8 cellular contexts compared by ENCODE assay signal in the genomic region with DNA sequence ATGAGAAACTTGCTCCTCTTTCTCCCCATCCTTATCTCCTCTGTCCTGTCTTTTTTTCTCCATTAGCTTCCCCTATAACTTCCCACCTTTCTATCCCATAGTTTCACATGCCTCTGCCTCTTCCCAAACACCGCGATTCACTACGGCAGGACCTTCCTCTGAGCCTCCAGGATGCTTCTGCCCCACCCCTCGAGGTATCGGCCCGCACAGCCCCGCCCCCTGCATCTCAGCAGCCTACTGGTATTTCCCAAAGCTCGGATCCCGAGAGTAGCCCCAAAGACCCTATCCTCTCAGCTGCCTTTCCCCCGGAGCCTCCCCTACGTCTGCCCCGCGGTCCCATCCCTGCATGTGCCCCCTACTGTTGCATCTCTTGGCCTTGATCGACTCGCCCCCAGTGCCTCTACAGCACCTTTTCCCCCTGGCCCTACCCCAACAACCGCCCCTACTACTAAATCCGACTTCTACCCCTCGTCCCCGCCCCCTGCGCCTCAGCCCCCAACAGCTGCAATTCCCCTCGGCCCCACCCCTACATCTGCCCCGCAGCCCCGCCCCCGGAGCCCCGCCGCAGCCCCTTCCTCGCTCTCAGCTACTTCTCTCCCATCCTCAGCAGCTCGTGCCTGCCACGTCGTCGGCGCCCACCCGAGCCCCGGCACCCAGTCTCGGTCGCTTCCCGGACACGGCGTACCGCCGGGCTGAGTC. TPM values are rescaled to one million over a fixed set of nuclear protein-coding genes. Genes with fewer than 3 reads are reported as not detected.
DNase-seq lines count a peak whose midpoint lies in the region; ATAC-seq, FAIRE-seq and TF ChIP-seq lines count a peak whose summit lies in the region.

No MANE protein-coding gene starts in this region.

- FAIRE-seq in GM12891 (lab: Jason Lieb, UNC), result peak; percentile 75

- H3K27ac ChIP-seq in adrenal gland (peak overlapping the region in 4 of 5 donors; percentile 75 to 93 (median 81)), hepatocyte (peak overlapping the region; percentile 94), gastrocnemius medialis (peak overlapping the region; percentile 90 to 96 (median 92))

- ATAC-seq in HG03432 (IDR thresholded peaks at IDR 0.05; ENCODE audit: unreplicated experiment) (peak; percentile 21), gastrocnemius medialis (no peak), GM18873 (IDR thresholded peaks at IDR 0.05; ENCODE audit: low FRiP score, unreplicated experiment) (no peak), HG02798 (IDR thresholded peaks at IDR 0.05; ENCODE audit: poor library complexity, unreplicated experiment) (no peak)

- TF ChIP-seq CTCF in adrenal gland (IDR thresholded peaks at IDR 0.05) (no peak), hepatocyte (IDR thresholded peaks at IDR 0.05; ENCODE audit: poor library complexity) (peak; percentile 4), gastrocnemius medialis (IDR thresholded peaks at IDR 0.05 in 4 of 5, conservative IDR thresholded peaks at IDR 0.05 in 1 of 5) (no peak)

- H2AFZ ChIP-seq in hepatocyte, result peak overlapping the region; percentile 80

- H3K79me2 ChIP-seq in hepatocyte, result peaks cover 16% of the 10 kb centered on the region

- TF ChIP-seq POLR2A in GM12891 (IDR thresholded peaks at IDR 0.05; ENCODE audit: low read depth, low read length), result no peak
- no peak for TF ChIP-seq POLR2A in adrenal gland (IDR thresholded peaks at IDR 0.05)
- TF ChIP-seq POLR2A in gastrocnemius medialis (IDR thresholded peaks at IDR 0.05), result no peak

- no peaks in the 10 kb centered on the region for H3K9me2 ChIP-seq in hepatocyte (replicated peaks; ENCODE audit: insufficient read depth)

- in situ Hi-C loops in SK-MEL-5 (cut with HindIII; ENCODE audit: low pct_unique_long_range_greater_than_20kb, low sequenced_read_pairs), result no loop called here
- in situ Hi-C loops in gastrocnemius medialis (cut with MboI; ENCODE audit: low sequenced_read_pairs in 4 of 4), result no loop called here

- 0 to 2% (median 1%) methylated on average over 15 to 41 of the region's 41 CpGs for whole genome bisulfite sequencing in adrenal gland, 4 donors
- under 1% methylated on average over 31 of the region's 41 CpGs for WGBS in hepatocyte (ENCODE audit: low lambda C conversion rate, missing lambda C conversion rate)

- peaks cover 0 to 34% of the 10 kb centered on the region in 2 donors for H3K36me3 ChIP-seq in adrenal gland (replicated peaks in 1 of 2)
- H3K36me3 ChIP-seq in hepatocyte (replicated peaks; ENCODE audit: insufficient read depth, low read depth), result no peaks in the 10 kb centered on the region
- peaks cover 0 to 34% of the 10 kb centered on the region in 2 donors for H3K36me3 ChIP-seq in gastrocnemius medialis

- intact Hi-C loops in adrenal gland (cut with DNase I) (loop anchor here in 1 of 2 donors (10.0 kb wide), 1 partner anchor 46 kb away; no protein-coding TSS in a partner anchor), gastrocnemius medialis (cut with DNase I; ENCODE audit: low total_unique reads) (loop anchor here (2.0 to 5.0 kb wide), 2 partner anchors 59 to 68 kb away; a partner anchor contains a TSS)

- H4K20me1 ChIP-seq in hepatocyte (ENCODE audit: insufficient read depth, poor library complexity, severe bottlenecking), result peaks cover 6% of the 10 kb centered on the region

- peak; percentile 42 for DNase-seq in GM12891 (ENCODE audit: insufficient read length, low spot score)
- DNase-seq in SK-MEL-5 (ENCODE audit: low read depth, low spot score), result peak; percentile 56
- peak; percentile 54 to 71 (median 60) for DNase-seq in adrenal gland
- peak; percentile 73 for DNase-seq in hepatocyte (ENCODE audit: low spot score)
- DNase-seq in gastrocnemius medialis, result peak in 1 of 2 donors; percentile 46

- peak overlapping the region; percentile 29 to 92 (median 82) for H3K4me3 ChIP-seq in adrenal gland
- peak overlapping the region; percentile 51 for H3K4me3 ChIP-seq in hepatocyte
- H3K4me3 ChIP-seq in gastrocnemius medialis, result peak overlapping the region; percentile 74 to 96 (median 82)

- no peaks in the 10 kb centered on the region for H3K27me3 ChIP-seq in adrenal gland
- H3K27me3 ChIP-seq in hepatocyte, result no peaks in the 10 kb centered on the region
- no peaks in the 10 kb centered on the region for H3K27me3 ChIP-seq in gastrocnemius medialis

- peaks cover 4 to 15% of the 10 kb centered on the region in 2 donors for H3K4me1 ChIP-seq in adrenal gland (replicated peaks in 1 of 2)
- peaks cover 5% of the 10 kb centered on the region for H3K4me1 ChIP-seq in hepatocyte (ENCODE audit: insufficient read depth)
- peaks cover 19 to 21% of the 10 kb centered on the region in 2 donors for H3K4me1 ChIP-seq in gastrocnemius medialis

- H3K9me3 ChIP-seq in adrenal gland (replicated peaks in 1 of 3) (no peaks in the 10 kb centered on the region), hepatocyte (ENCODE audit: low read depth) (no peaks in the 10 kb centered on the region), gastrocnemius medialis (no peaks in the 10 kb centered on the region)

- peak overlapping the region; percentile 81 for H3K4me2 ChIP-seq in hepatocyte

TF ChIP-seq in GM12891, 5 proteins besides CTCF, POLR2A, EP300 and RAD21:
- TF ChIP-seq PAX5 (IDR thresholded peaks at IDR 0.05; ENCODE audit: insufficient read depth, low read length, severe bottlenecking), result no peak
- TF ChIP-seq POLR2AphosphoS5 (IDR thresholded peaks at IDR 0.05; ENCODE audit: low read depth, low read length), result no peak
- TF ChIP-seq SPI1 (IDR thresholded peaks at IDR 0.05; ENCODE audit: low read depth, low read length), result no peak
- TF ChIP-seq TAF1 (IDR thresholded peaks at IDR 0.05; ENCODE audit: low read depth, low read length), result no peak
- no peak for TF ChIP-seq POU2F2 (IDR thresholded peaks at IDR 0.05; ENCODE audit: low read depth, low read length)

RNA-seq across cellular contexts. Expression of a gene that starts 0.5 kb away (rescaled TPM):
- 10.4 TPM for polyA plus RNA-seq in GM12891 (2012; ENCODE audit: low read depth, missing spikeins)
- 16.4 and 19.4 TPM in 2 replicates for total RNA-seq in SK-MEL-5 (2014; rRNA removed; shearing (Covaris generic))
- 95.5 and 121 TPM in 2 replicates for polyA plus RNA-seq in SK-MEL-5 (2015; cell fraction: cytosol; rRNA removed)
- 208 and 216 TPM in 2 replicates for polyA plus RNA-seq in SK-MEL-5 (2015; cell fraction: nucleus; rRNA removed)
- total RNA-seq in adrenal gland (10 to 100 TPM in 7 of 8 donors, 1 to 10 TPM in 1; 7.5 to 34.1 (median 22.0) TPM), hepatocyte (18.0 and 18.1 TPM in 2 replicates), gastrocnemius medialis (10 to 100 TPM; 26.2 to 40.0 (median 35.7) TPM)
- polyA plus RNA-seq in adrenal gland (10 to 100 TPM; 17.9 to 40.5 (median 26.0) TPM), hepatocyte (51.2 and 60.7 TPM in 2 replicates)

RNA-seq across cellular contexts. Expression of a gene that starts 13.0 kb away (rescaled TPM):
- polyA plus RNA-seq in GM12891 (2012; ENCODE audit: low read depth, missing spikeins), result 4.1 TPM
- 9.4 and 15.5 TPM in 2 replicates for total RNA-seq in SK-MEL-5 (2014; rRNA removed; shearing (Covaris generic))
- polyA plus RNA-seq in SK-MEL-5 (2015; cell fraction: cytosol; rRNA removed), result 7.6 and 13.4 TPM in 2 replicates
- 23.8 and 38.1 TPM in 2 replicates for polyA plus RNA-seq in SK-MEL-5 (2015; cell fraction: nucleus; rRNA removed)
- total RNA-seq in adrenal gland (1 to 10 TPM; 1.5 to 6.5 (median 3.3) TPM), hepatocyte (4.9 and 5.2 TPM in 2 replicates), gastrocnemius medialis (1 to 10 TPM in 1 of 4 donors, under 1 TPM in 2, not detected in 1; 0.46 to 2.2 (median 0.51) TPM)
- polyA plus RNA-seq in adrenal gland (1 to 10 TPM; 2.1 to 7.8 (median 3.2) TPM), hepatocyte (1.3 and 2.7 TPM in 2 replicates)

RNA-seq across cellular contexts. Expression of a gene that starts 27.3 kb away (rescaled TPM):
- polyA plus RNA-seq in GM12891 (2012; ENCODE audit: low read depth, missing spikeins), result not detected
- total RNA-seq in SK-MEL-5 (2014; rRNA removed; shearing (Covaris generic)), result not detected in 2 replicates
- polyA plus RNA-seq in SK-MEL-5 (2015; cell fraction: cytosol; rRNA removed), result not detected in 2 replicates
- polyA plus RNA-seq in SK-MEL-5 (2015; cell fraction: nucleus; rRNA removed), result not detected in 2 replicates
- total RNA-seq in adrenal gland (1 to 10 TPM in 3 of 8 donors, under 1 TPM in 4, not detected in 1; 0.37 to 1.3 (median 0.76) TPM), hepatocyte (0.43 and 0.76 TPM in 2 replicates), gastrocnemius medialis (10 to 100 TPM in 2 of 4 donors, 1 to 10 TPM in 2; 8.0 to 19.5 (median 10.7) TPM)
- polyA plus RNA-seq in adrenal gland (1 to 10 TPM in 2 of 3 donors, under 1 TPM in 1; 0.55 to 2.0 (median 1.2) TPM), hepatocyte (2.2 and 2.4 TPM in 2 replicates)

RNA-seq across cellular contexts. Expression of a gene that starts 34.4 kb away (rescaled TPM):
- polyA plus RNA-seq in GM12891 (2012; ENCODE audit: low read depth, missing spikeins), result 20.7 TPM
- 55.8 and 61.3 TPM in 2 replicates for total RNA-seq in SK-MEL-5 (2014; rRNA removed; shearing (Covaris generic))
- 45.5 and 56.9 TPM in 2 replicates for polyA plus RNA-seq in SK-MEL-5 (2015; cell fraction: cytosol; rRNA removed)
- polyA plus RNA-seq in SK-MEL-5 (2015; cell fraction: nucleus; rRNA removed), result 51.4 and 61.1 TPM in 2 replicates
- total RNA-seq in adrenal gland (10 to 100 TPM; 15.5 to 28.4 (median 20.4) TPM), hepatocyte (19.6 and 29.2 TPM in 2 replicates), gastrocnemius medialis (10 to 100 TPM; 23.0 to 27.8 (median 26.4) TPM)
- polyA plus RNA-seq in adrenal gland (10 to 100 TPM; 12.0 to 19.8 (median 16.2) TPM), hepatocyte (20.6 and 20.9 TPM in 2 replicates)

RNA-seq across cellular contexts. Expression of a gene that starts 34.5 kb away (rescaled TPM):
- polyA plus RNA-seq in GM12891 (2012; ENCODE audit: low read depth, missing spikeins), result 4.9 TPM
- total RNA-seq in SK-MEL-5 (2014; rRNA removed; shearing (Covaris generic)), result 18.2 and 19.6 TPM in 2 replicates
- polyA plus RNA-seq in SK-MEL-5 (2015; cell fraction: cytosol; rRNA removed), result 10.5 and 11.1 TPM in 2 replicates
- polyA plus RNA-seq in SK-MEL-5 (2015; cell fraction: nucleus; rRNA removed), result 21.7 and 23.3 TPM in 2 replicates
- total RNA-seq in adrenal gland, result 10 to 100 TPM in 7 of 8 donors, 1 to 10 TPM in 1; 8.3 to 19.2 (median 12.4) TPM
- polyA plus RNA-seq in adrenal gland, result 10 to 100 TPM in 1 of 3 donors, 1 to 10 TPM in 2; 8.4 to 17.1 (median 9.3) TPM
- 10.3 and 13.7 TPM in 2 replicates for total RNA-seq in hepatocyte
- polyA plus RNA-seq in hepatocyte, result 8.6 and 8.7 TPM in 2 replicates
- total RNA-seq in gastrocnemius medialis, result 10 to 100 TPM; 16.1 to 65.4 (median 37.3) TPM
